8 cellular contexts compared by ENCODE assay signal in genomic region chr3:179653106-179653776, GRCh38. TPM values are rescaled to one million over a fixed set of nuclear protein-coding genes. Genes with fewer than 3 reads are reported as not detected.
A peak's percentile ranks its signal among the peaks of the same experiment; 100 is the strongest.
DNase-seq lines count a peak whose midpoint lies in the region; ATAC-seq lines count a peak whose summit lies in the region.

No MANE protein-coding gene starts in this region.

- H3K4me1 ChIP-seq in endocrine pancreas (ENCODE audit: control insufficient read depth, insufficient read depth, low read length) (peaks cover 3% of the 10 kb centered on the region), mesodermal cell (ENCODE audit: control insufficient read depth, insufficient read depth, low read length, poor library complexity, severe bottlenecking) (peaks cover 4% of the 10 kb centered on the region)

- peak overlapping the region; percentile 95 for H3K4me3 Mint-ChIP-seq in activated CD8-positive, alpha-beta memory T cell treated with anti-CD3 and anti-CD28 coated beads, Interleukin-2, amount 10 ng/mL, durations not matched to agents 7 days and 5 days

- H3K27ac Mint-ChIP-seq in activated CD8-positive, alpha-beta memory T cell treated with anti-CD3 and anti-CD28 coated beads, Interleukin-2, amount 10 ng/mL, durations not matched to agents 7 days and 5 days, result peak overlapping the region; percentile 84

- CTCF ChIA-PET in activated CD8-positive, alpha-beta memory T cell treated with anti-CD3 and anti-CD28 coated beads, Interleukin-2, amount 10 ng/mL, durations not matched to agents 7 days and 5 days (lab: Charles Lee), result interaction anchor here (1.0 to 1.3 kb wide), 3 partner anchors 9 to 14 kb away, joined by 3 to 5 read pairs (median 4); no protein-coding TSS in a partner anchor

- H3K4me1 Mint-ChIP-seq in activated CD8-positive, alpha-beta memory T cell treated with anti-CD3 and anti-CD28 coated beads, Interleukin-2, amount 10 ng/mL, durations not matched to agents 7 days and 5 days, result peaks cover 31% of the 10 kb centered on the region

- H3K9me3 ChIP-seq in endocrine pancreas (ENCODE audit: control insufficient read depth, low read length) (no peaks in the 10 kb centered on the region), mesodermal cell (ENCODE audit: control insufficient read depth, low read length) (no peaks in the 10 kb centered on the region)

- H3K27ac ChIP-seq in mesodermal cell (ENCODE audit: low read depth, low read length, severe bottlenecking), result peak overlapping the region; percentile 92

- H3K36me3 ChIP-seq in endocrine pancreas (ENCODE audit: control insufficient read depth, insufficient read depth, low read length) (no peaks in the 10 kb centered on the region), mesodermal cell (ENCODE audit: control insufficient read depth, insufficient read depth, low read length) (peaks cover 9% of the 10 kb centered on the region)

- H3K4me3 ChIP-seq in endocrine pancreas (ENCODE audit: control insufficient read depth, insufficient read depth, low read length), result peak overlapping the region; percentile 44
- H3K4me3 ChIP-seq in mesodermal cell (ENCODE audit: extremely low read depth, insufficient read depth, low read length, poor library complexity, severe bottlenecking), result peak overlapping the region; percentile 73

- H3K36me3 Mint-ChIP-seq in activated CD8-positive, alpha-beta memory T cell treated with anti-CD3 and anti-CD28 coated beads, Interleukin-2, amount 10 ng/mL, durations not matched to agents 7 days and 5 days, result peaks cover 14% of the 10 kb centered on the region

- H3K9ac ChIP-seq in endocrine pancreas (ENCODE audit: control insufficient read depth, insufficient read depth, low read length), result peak overlapping the region; percentile 76

- WGBS in mesodermal cell (ENCODE audit: insufficient coverage in 2 of 2), 2 experiments, result 0% methylated on average over 54 to 69 of the region's 74 CpGs

- DNase-seq in CMK (ENCODE audit: low read depth), result peak; percentile 20
- DNase-seq in NCI-H82 (lab: John Stamatoyannopoulos, UW), result peak; percentile 81
- peak; percentile 76 for DNase-seq in activated CD8-positive, alpha-beta memory T cell treated with anti-CD3 and anti-CD28 coated beads, Interleukin-2, amount 10 ng/mL, durations not matched to agents 7 days and 5 days
- DNase-seq in stimulated activated CD8-positive, alpha-beta memory T cell treated with anti-CD3 and anti-CD28 coated beads, Interleukin-15, amount 100 ng/mL, for 24 hours (ENCODE audit: low read depth), result peak; percentile 28

- ATAC-seq in GM19438 (IDR thresholded peaks at IDR 0.05; ENCODE audit: low read depth, unreplicated experiment) (peak; percentile 62), HG03558 (IDR thresholded peaks at IDR 0.05; ENCODE audit: extremely low read depth, unreplicated experiment) (peak; percentile 43)
- peak; percentile 70 for ATAC-seq in activated CD8-positive, alpha-beta memory T cell treated with anti-CD3 and anti-CD28 coated beads, Interleukin-2, amount 10 ng/mL, durations not matched to agents 7 days and 5 days

- no peaks in the 10 kb centered on the region for H3K27me3 ChIP-seq in endocrine pancreas (ENCODE audit: control insufficient read depth, insufficient read depth, low read length)

- H3K9me3 Mint-ChIP-seq in activated CD8-positive, alpha-beta memory T cell treated with anti-CD3 and anti-CD28 coated beads, Interleukin-2, amount 10 ng/mL, durations not matched to agents 7 days and 5 days (ENCODE audit: low read depth), result no peaks in the 10 kb centered on the region

- peaks cover 9% of the 10 kb centered on the region for H3K27me3 Mint-ChIP-seq in activated CD8-positive, alpha-beta memory T cell treated with anti-CD3 and anti-CD28 coated beads, Interleukin-2, amount 10 ng/mL, durations not matched to agents 7 days and 5 days

RNA-seq across cellular contexts. Expression of gene USP13, which starts 0.4 kb away (rescaled TPM):
- total RNA-seq in activated CD8-positive, alpha-beta memory T cell treated with anti-CD3 and anti-CD28 coated beads, Interleukin-2, amount 10 ng/mL, durations not matched to agents 7 days and 5 days, result 10 to 100 TPM in 1 of 2 experiments, 1 to 10 TPM in 1; 9.5 to 13.3 TPM
- 14.0 TPM for polyA plus RNA-seq in mesodermal cell (2013, experiment 1 of 2)
- 15.2 TPM for polyA plus RNA-seq in mesodermal cell (2013, experiment 2 of 2)

RNA-seq across cellular contexts. Expression of gene NDUFB5, which starts 48.6 kb away (rescaled TPM):
- total RNA-seq in activated CD8-positive, alpha-beta memory T cell treated with anti-CD3 and anti-CD28 coated beads, Interleukin-2, amount 10 ng/mL, durations not matched to agents 7 days and 5 days, result 10 to 100 TPM; 83.1 to 97.3 TPM
- polyA plus RNA-seq in mesodermal cell (2013, experiment 1 of 2), result 118 TPM
- polyA plus RNA-seq in mesodermal cell (2013, experiment 2 of 2), result 137 TPM

RNA-seq across cellular contexts. Expression of gene MRPL47, which starts 48.8 kb away (rescaled TPM):
- total RNA-seq in activated CD8-positive, alpha-beta memory T cell treated with anti-CD3 and anti-CD28 coated beads, Interleukin-2, amount 10 ng/mL, durations not matched to agents 7 days and 5 days, result 10 to 100 TPM; 29.7 to 49.8 TPM
- 64.7 TPM for polyA plus RNA-seq in mesodermal cell (2013, experiment 1 of 2)
- polyA plus RNA-seq in mesodermal cell (2013, experiment 2 of 2), result 75.5 TPM

Comparison
In these comparisons a context has a peak if more than half of its experiments do, and no peak if none do; other contexts are left out.
1. Peak in every context shown above with its lines: DNase-seq, ATAC-seq, H3K4me3 ChIP-seq and H3K27ac ChIP-seq.
2. DNase-seq: peak in every context shown above with its lines; median percentile 81 in NCI-H82; 76 in activated CD8-positive, alpha-beta memory T cell treated with anti-CD3 and anti-CD28 coated beads, Interleukin-2, amount 10 ng/mL, durations not matched to agents 7 days and 5 days; 28 in stimulated activated CD8-positive, alpha-beta memory T cell treated with anti-CD3 and anti-CD28 coated beads, Interleukin-15, amount 100 ng/mL, for 24 hours; 20 in CMK.